8 cellular contexts compared by ENCODE assay signal in genomic region chr17:81870978-81871386, GRCh38. TPM values are rescaled to one million over a fixed set of nuclear protein-coding genes. Genes with fewer than 3 reads are reported as not detected.
DNase-seq lines count a peak whose midpoint lies in the region; ATAC-seq and TF ChIP-seq lines count a peak whose summit lies in the region.

ARHGDIA (minus strand) TSS chr17:81871337; CDS start chr17:81869930, 1,407 bp downstream.

- H3K27ac ChIP-seq in SU-DHL-6 (ENCODE audit: low read depth, low read length), result peak within 1 kb of the TSS; percentile 87

- H3F3A ChIP-seq in SU-DHL-6 (ENCODE audit: insufficient read depth), result peaks cover 57% of the 10 kb centered on the region

- no peaks in the 10 kb centered on the region for H3K27me3 ChIP-seq in SU-DHL-6 (ENCODE audit: low read length)

- in situ Hi-C loops in GM13976 (cut with MboI; ENCODE audit: low sequenced_read_pairs, unreplicated experiment), result no loop called here

- ATAC-seq in HG02642 (IDR thresholded peaks at IDR 0.05; ENCODE audit: poor library complexity, unreplicated experiment), result peak; percentile 27
- peak; percentile 53 for ATAC-seq in omental fat pad (ENCODE audit: low FRiP score)
- ATAC-seq in GM18520 (IDR thresholded peaks at IDR 0.05; ENCODE audit: unreplicated experiment), result no peak

- peak within 1 kb of the TSS; percentile 96 for H3K9ac ChIP-seq in SU-DHL-6 (ENCODE audit: low read length)

- no peaks in the 10 kb centered on the region for H3K9me3 ChIP-seq in SU-DHL-6 (ENCODE audit: insufficient read depth, low read length)

- peak within 1 kb of the TSS; percentile 72 for H3K4me3 ChIP-seq in SU-DHL-6 (ENCODE audit: insufficient read depth, low read length, poor library complexity, severe bottlenecking)
- H3K4me3 ChIP-seq in fibroblast of villous mesenchyme (ENCODE audit: low read depth, low read length), result peak within 1 kb of the TSS; percentile 85

- no peaks in the 10 kb centered on the region; the same call in 1 of the 2 replicates for H4K20me1 ChIP-seq in SU-DHL-6 (ENCODE audit: low read depth, low read length)

- H2AFZ ChIP-seq in SU-DHL-6 (ENCODE audit: low read depth, low read length, severe bottlenecking), result peak within 1 kb of the TSS; percentile 44

- peak within 1 kb of the TSS; percentile 89 for H3K4me2 ChIP-seq in SU-DHL-6 (ENCODE audit: low read depth, low read length, poor library complexity, severe bottlenecking)

- TF ChIP-seq CTCF in GM13976 (IDR thresholded peaks at IDR 0.05; ENCODE audit: borderline replicate concordance, control extremely low read depth, extremely low read depth, insufficient read depth, missing control alignments) (no peak), SU-DHL-6 (IDR thresholded peaks at IDR 0.05; ENCODE audit: insufficient read depth, low read length, poor library complexity, severe bottlenecking) (no peak), fibroblast of villous mesenchyme (IDR thresholded peaks at IDR 0.05; ENCODE audit: insufficient read depth, low read depth, low read length) (no peak), omental fat pad (IDR thresholded peaks at IDR 0.05) (no peak)

- H3K9me2 ChIP-seq in SU-DHL-6 (replicated peaks; ENCODE audit: insufficient read depth, low read length), result no peaks in the 10 kb centered on the region

- 0 out of 2 replicates have a peak, but pooled peaks cover 4% of the 10 kb centered on the region for H3K36me3 ChIP-seq in SU-DHL-6 (ENCODE audit: low read length)

- peaks cover 21% of the 10 kb centered on the region for H3K79me2 ChIP-seq in SU-DHL-6 (ENCODE audit: insufficient read depth, low read length)

- DNase-seq in GM13976 (ENCODE audit: low spot score) (peak; percentile 62), fibroblast of villous mesenchyme (ENCODE audit: low read depth) (no peak), omental fat pad (ENCODE audit: low spot score) (no peak), GDM1 (lab: John Stamatoyannopoulos, UW) (no peak), SIG-M5 treated with dmso at 0.1 percent for 504 hours (lab: John Stamatoyannopoulos, UW; ENCODE audit: unreplicated experiment) (no peak)

RNA-seq across cellular contexts. Expression of gene ARHGDIA, which starts in this region (rescaled TPM):
- 106 and 181 TPM in 2 replicates for total RNA-seq in fibroblast of villous mesenchyme
- total RNA-seq in omental fat pad, result 100 to 1,000 TPM; 125 to 250 (median 161) TPM
